ENCODE assay signal across 8 cellular contexts in the genomic region with DNA sequence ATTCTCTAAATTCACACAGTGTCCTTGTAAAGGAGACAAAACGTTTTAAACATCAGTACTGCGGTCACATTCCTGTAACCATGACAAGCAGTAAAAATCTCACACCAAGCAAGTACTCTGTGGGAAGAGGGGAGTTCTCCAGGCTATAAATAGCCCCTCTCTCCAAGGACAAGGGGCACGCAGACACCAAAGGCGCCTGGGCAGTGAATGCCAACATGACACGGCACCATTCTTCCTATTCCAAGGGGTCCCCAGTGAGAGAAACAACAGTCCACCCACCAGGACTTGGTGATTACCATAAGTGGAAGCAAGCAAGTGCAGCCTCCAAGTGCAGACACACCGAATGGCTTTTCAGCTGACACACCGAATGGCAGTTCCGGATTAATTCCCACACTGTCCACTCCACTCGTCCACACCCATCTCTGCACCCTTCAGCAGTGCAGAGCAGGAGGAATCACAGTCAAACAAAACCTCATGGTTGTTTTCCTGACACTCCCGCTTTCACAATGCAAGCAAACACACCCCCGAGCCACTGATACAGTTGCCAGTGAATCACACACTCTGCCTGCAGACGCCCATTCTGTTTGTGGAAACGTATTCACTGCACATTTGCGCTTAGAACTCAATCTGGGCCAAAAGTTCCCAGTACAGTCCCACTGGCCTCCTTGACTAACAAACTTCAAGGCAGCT. TPM values are rescaled to one million over a fixed set of nuclear protein-coding genes. Genes with fewer than 3 reads are reported as not detected.
A peak's percentile ranks its signal among the peaks of the same experiment; 100 is the strongest.
DNase-seq lines count a peak whose midpoint lies in the region; ATAC-seq and TF ChIP-seq lines count a peak whose summit lies in the region.

No MANE protein-coding gene starts in this region.

- H3K9me3 Mint-ChIP-seq in effector memory CD8-positive, alpha-beta T cell = no peaks in the 10 kb centered on the region
- H3K9me3 Mint-ChIP-seq in mesothelial cell of epicardium = no peaks in the 10 kb centered on the region
- no peaks in the 10 kb centered on the region for H3K9me3 Mint-ChIP-seq in type B pancreatic cell

- TF ChIP-seq RAD21 in HCT116 (IDR thresholded peaks at IDR 0.05; ENCODE audit: low read depth) (no peak), SK-N-SH (IDR thresholded peaks at IDR 0.05; ENCODE audit: low read length) (no peak)

- intact Hi-C loops in HCT116 (cut with micrococcal nuclease) = no loop called here

- peaks cover 58 to 65% of the 10 kb centered on the region in 2 donors for H3K4me1 Mint-ChIP-seq in effector memory CD8-positive, alpha-beta T cell (ENCODE audit: low read depth in 2 of 2)
- H3K4me1 Mint-ChIP-seq in mesothelial cell of epicardium = peaks cover 67% of the 10 kb centered on the region
- H3K4me1 Mint-ChIP-seq in type B pancreatic cell (ENCODE audit: unreplicated experiment) = peaks cover 46% of the 10 kb centered on the region

- H3K4me1 ChIP-seq in HCT116 (ENCODE audit: control insufficient read depth in 1 of 2, insufficient read depth in 2 of 2, low read length in 2 of 2) (peaks cover 47 to 67% of the 10 kb centered on the region in 2 experiments), SK-N-SH (ENCODE audit: control insufficient read depth in 1 of 2, insufficient read depth in 2 of 2, low read depth in 1 of 2, low read length in 1 of 2) (peaks cover 43 to 54% of the 10 kb centered on the region in 2 experiments)

- CTCF ChIA-PET in HCT116 (lab: Charles Lee) (no interaction called here), SK-N-SH (lab: Yijun Ruan, JAX) (interaction anchor here (0.9 to 1.6 kb wide), 5 partner anchors 14 to 234 kb away, joined by 3 read pairs; no protein-coding TSS in a partner anchor)

- WGBS in SK-N-SH (ENCODE audit: low lambda C conversion rate) = 34% methylated on average over 14 of the region's 14 CpGs

- no TSS peak for BruUV-seq in HCT116 (replicated peaks; lab: Mats Ljungman, UMichigan)

- H3K36me3 ChIP-seq in HCT116 (ENCODE audit: control insufficient read depth in 1 of 2, insufficient read depth in 2 of 2, low read length in 2 of 2) = no peaks in the 10 kb centered on the region; a peak in 1 of 4 replicates
- peaks cover 0 to 13% of the 10 kb centered on the region in 2 experiments for H3K36me3 ChIP-seq in SK-N-SH (replicated peaks in 1 of 2; ENCODE audit: control insufficient read depth in 1 of 2, insufficient read depth in 2 of 2, low read length in 1 of 2)

- no peak for DNase-seq in HCT116 (ENCODE audit: low read depth, low spot score)
- no peak for DNase-seq in SK-N-SH
- DNase-seq in effector memory CD8-positive, alpha-beta T cell = no peak
- no peak for DNase-seq in mesothelial cell of epicardium (ENCODE audit: low spot score in 2 of 2, unreplicated experiment in 2 of 2)
- DNase-seq in type B pancreatic cell (ENCODE audit: extremely low spot score, unreplicated experiment) = no peak
- no peak for DNase-seq in AML-193 (lab: John Stamatoyannopoulos, UW)

- TF ChIP-seq POLR2A in HCT116 (IDR thresholded peaks at IDR 0.05; ENCODE audit: borderline replicate concordance, extremely low read depth, insufficient read depth, insufficient read length) = no peak

- H3K4me3 Mint-ChIP-seq in effector memory CD8-positive, alpha-beta T cell = peak overlapping the region; percentile 96 to 97
- H3K4me3 Mint-ChIP-seq in mesothelial cell of epicardium = peak overlapping the region; percentile 91
- H3K4me3 Mint-ChIP-seq in type B pancreatic cell = peak overlapping the region; percentile 97

- no peaks in the 10 kb centered on the region; the same call in 1 of the 2 replicates for H4K20me1 ChIP-seq in HCT116 (ENCODE audit: insufficient read depth)
- H4K20me1 ChIP-seq in SK-N-SH (ENCODE audit: insufficient read depth) = peaks cover 62% of the 10 kb centered on the region

- no peaks in the 10 kb centered on the region for H3K27me3 Mint-ChIP-seq in effector memory CD8-positive, alpha-beta T cell
- H3K27me3 Mint-ChIP-seq in mesothelial cell of epicardium (ENCODE audit: low read depth) (no peaks in the 10 kb centered on the region), type B pancreatic cell (peaks cover 20% of the 10 kb centered on the region)

- H3F3A ChIP-seq in SK-N-SH (replicated peaks; ENCODE audit: insufficient read depth) = peaks cover 26% of the 10 kb centered on the region

- peak overlapping the region; percentile 86 to 87 for H3K27ac Mint-ChIP-seq in effector memory CD8-positive, alpha-beta T cell
- H3K27ac Mint-ChIP-seq in mesothelial cell of epicardium (peak overlapping the region; percentile 94), type B pancreatic cell (peak overlapping the region; percentile 94)

- H3K9me3 ChIP-seq in HCT116 (ENCODE audit: control insufficient read depth in 1 of 2, insufficient read depth in 1 of 2, low read depth in 1 of 2, low read length in 2 of 2) (no peaks in the 10 kb centered on the region), SK-N-SH (no peaks in the 10 kb centered on the region)

- ATAC-seq in HCT116 (no peak), HG02852 (IDR thresholded peaks at IDR 0.05; ENCODE audit: unreplicated experiment) (no peak), GM19452 (IDR thresholded peaks at IDR 0.05; ENCODE audit: unreplicated experiment) (no peak)
- ATAC-seq in effector memory CD8-positive, alpha-beta T cell (replicated peaks) = no peak

- H3K9me2 ChIP-seq in HCT116 (ENCODE audit: insufficient read depth) = no peaks in the 10 kb centered on the region
- no peaks in the 10 kb centered on the region for H3K9me2 ChIP-seq in SK-N-SH

- H3K9ac ChIP-seq in HCT116 (ENCODE audit: low read length) (peak overlapping the region; percentile 79), SK-N-SH (peak overlapping the region; percentile 82; the same call in 1 of the 2 replicates)

- POLR2A ChIA-PET in HCT116 (lab: Charles Lee) (no interaction called here), SK-N-SH (lab: Yijun Ruan, JAX) (no interaction called here)

- RAD21 ChIA-PET in HCT116 (lab: Charles Lee; ENCODE audit: low non-redundant PET in 1 of 2, low total read pairs in 2 of 2, uncharacterized antibody in 2 of 2, unreplicated experiment in 2 of 2) = no interaction called here

- H3K79me2 ChIP-seq in HCT116 (ENCODE audit: insufficient read depth, low read length) (peaks cover 61% of the 10 kb centered on the region), SK-N-SH (ENCODE audit: insufficient read depth) (peaks cover 73% of the 10 kb centered on the region)

- H2AFZ ChIP-seq in HCT116 (ENCODE audit: low read depth, low read length, poor library complexity, severe bottlenecking) (no peak overlapping the region), SK-N-SH (ENCODE audit: low read depth) (no peak overlapping the region)

- TF ChIP-seq CTCF in HCT116 (IDR thresholded peaks at IDR 0.05 in 2 of 3, conservative IDR thresholded peaks at IDR 0.05 in 1 of 3; ENCODE audit: borderline replicate concordance in 1 of 3, insufficient read depth in 1 of 3, low read depth in 2 of 3, low read length in 2 of 3) (no peak), SK-N-SH (IDR thresholded peaks at IDR 0.05) (no peak), mesothelial cell of epicardium (IDR thresholded peaks at IDR 0.05; ENCODE audit: unreplicated experiment) (no peak), type B pancreatic cell (conservative IDR thresholded peaks at IDR 0.05) (no peak)

- H3K27me3 ChIP-seq in HCT116 (ENCODE audit: insufficient read depth, low read length) = no peaks in the 10 kb centered on the region
- no peaks in the 10 kb centered on the region for H3K27me3 ChIP-seq in SK-N-SH (ENCODE audit: insufficient read depth)

- no peak for TF ChIP-seq EP300 in SK-N-SH (IDR thresholded peaks at IDR 0.05; ENCODE audit: borderline replicate concordance in 1 of 2, low read depth in 1 of 2, low read length in 1 of 2)

- H3K4me3 ChIP-seq in HCT116 (replicated peaks in 1 of 2; ENCODE audit: low read depth in 1 of 2, low read length in 2 of 2) (peak overlapping the region; percentile 84), SK-N-SH (ENCODE audit: low read depth in 2 of 2, low read length in 1 of 2) (peak overlapping the region; percentile 88 to 96)

- H3K4me2 ChIP-seq in HCT116 (ENCODE audit: low read length) (peak overlapping the region; percentile 97), SK-N-SH (peak overlapping the region; percentile 98)

- H3K27ac ChIP-seq in HCT116 (ENCODE audit: low read depth, low read length) (peak overlapping the region; percentile 69), SK-N-SH (ENCODE audit: low read depth in 2 of 2, low read length in 1 of 2) (peak overlapping the region in 1 of 2 experiments; percentile 90; a peak in 1 of 4 replicates)

- peaks cover 30% of the 10 kb centered on the region for H3K36me3 Mint-ChIP-seq in effector memory CD8-positive, alpha-beta T cell (ENCODE audit: insufficient read depth)
- no peaks in the 10 kb centered on the region for H3K36me3 Mint-ChIP-seq in mesothelial cell of epicardium
- H3K36me3 Mint-ChIP-seq in type B pancreatic cell = peaks cover 4% of the 10 kb centered on the region

TF ChIP-seq in HCT116, 20 proteins besides CTCF, POLR2A, EP300 and RAD21 (continues in another document):
- TF ChIP-seq EGR1 (IDR thresholded peaks at IDR 0.05; ENCODE audit: low read depth) (no peak), SP1 (IDR thresholded peaks at IDR 0.05; ENCODE audit: low read depth) (no peak), TCF7L2 (IDR thresholded peaks at IDR 0.05; ENCODE audit: borderline replicate concordance, extremely low read depth, insufficient read depth, insufficient read length) (no peak)

TF ChIP-seq in SK-N-SH, 30 proteins besides CTCF, POLR2A, EP300 and RAD21 (continues in another document):
- no peak for TF ChIP-seq GATA2 (CRISPR knock-in tag; IDR thresholded peaks at IDR 0.05)

RNA-seq across cellular contexts. Expression of a gene that starts 1.8 kb away (rescaled TPM):
- total RNA-seq in HCT116 (2021; ENCODE audit: unreplicated experiment) (83.4 TPM), mesothelial cell of epicardium (200 to 205 TPM (median 204 TPM) in 3 replicates), type B pancreatic cell (ENCODE audit: low replicate concordance) (168 and 195 TPM in 2 replicates)
- 71.1 and 77.6 TPM in 2 replicates for polyA plus RNA-seq in HCT116 (2012)
- 171 and 196 TPM in 2 replicates for polyA plus RNA-seq in SK-N-SH (2012; rRNA removed)
- 173 and 196 TPM in 2 replicates for polyA plus RNA-seq in SK-N-SH (2012; cell fraction: cytosol; rRNA removed)
- polyA plus RNA-seq in SK-N-SH (2012; cell fraction: nucleus; rRNA removed) = 113 and 135 TPM in 2 replicates

RNA-seq across cellular contexts. Expression of a gene that starts 49.0 kb away (rescaled TPM):
- 1.5 TPM for total RNA-seq in HCT116 (2021; ENCODE audit: unreplicated experiment)
- polyA plus RNA-seq in HCT116 (2012) = 0.10 and 0.17 TPM in 2 replicates
- 0.67 and 0.77 TPM in 2 replicates for polyA plus RNA-seq in SK-N-SH (2012; rRNA removed)
- polyA plus RNA-seq in SK-N-SH (2012; cell fraction: cytosol; rRNA removed) = 0.32 and 0.75 TPM in 2 replicates
- 2.0 TPM in 2 replicates for polyA plus RNA-seq in SK-N-SH (2012; cell fraction: nucleus; rRNA removed)
- 0.61 to 1.4 TPM (median 0.74 TPM) in 3 replicates for total RNA-seq in mesothelial cell of epicardium
- 0.36 and 0.80 TPM in 2 replicates for total RNA-seq in type B pancreatic cell (ENCODE audit: low replicate concordance)

RNA-seq across cellular contexts. Expression of a gene that starts 53.9 kb away (rescaled TPM):
- total RNA-seq in HCT116 (2021; ENCODE audit: unreplicated experiment) = 31.5 TPM
- polyA plus RNA-seq in HCT116 (2012) = 26.5 and 27.5 TPM in 2 replicates
- polyA plus RNA-seq in SK-N-SH (2012; rRNA removed) = 89.0 and 125 TPM in 2 replicates
- polyA plus RNA-seq in SK-N-SH (2012; cell fraction: cytosol; rRNA removed) = 116 and 122 TPM in 2 replicates
- 31.5 and 38.2 TPM in 2 replicates for polyA plus RNA-seq in SK-N-SH (2012; cell fraction: nucleus; rRNA removed)
- 82.2 to 84.5 TPM (median 83.9 TPM) in 3 replicates for total RNA-seq in mesothelial cell of epicardium
- 61.0 and 81.2 TPM in 2 replicates for total RNA-seq in type B pancreatic cell (ENCODE audit: low replicate concordance)
